ENCODE assay signal across 23 cellular contexts in genomic region chr2:207341114-207341750, GRCh38.
"Had no signal": no experiment of that assay in that cellular context is flagged by ENCODE, and none has a peak within 500 bp of the region (broad histone marks: within the 10 kb centered on the region; RNA-seq: fewer than 3 reads in every experiment).

No MANE protein-coding gene starts in this region.

- DNase-seq: activated B cell treated with CpG ODN at 0.5 μM for 24 hours; activated CD4-positive, alpha-beta T cell treated with anti-CD3 and anti-CD28 coated beads for 36 hours; activated CD4-positive, alpha-beta T cell treated with anti-CD3 and anti-CD28 coated beads, Interleukin-2, amount 50 U/mL, for 4 hours; activated CD8-positive, alpha-beta memory T cell treated with anti-CD3 and anti-CD28 coated beads for 24 hours; activated CD8-positive, alpha-beta memory T cell treated with anti-CD3 and anti-CD28 coated beads, Interleukin-2, amount 50 U/mL, for 4 hours; activated naive CD8-positive, alpha-beta T cell treated with anti-CD3 and anti-CD28 coated beads, Interleukin-2, amount 10 ng/mL, durations not matched to agents 7 days and 5 days; activated T-cell treated with anti-CD3 and anti-CD28 coated beads, Interleukin-2, amount 50 U/mL, for 4 hours; amniotic stem cell; cerebellar nuclear complex; gastrocnemius medialis; head of caudate nucleus; nucleus accumbens; right lobe of liver; stimulated activated CD4-positive, alpha-beta T cell treated with anti-CD3 and anti-CD28 coated beads, Interleukin-1b, Interleukin-23, amount 100 ng/mL, for 48 hours; substantia nigra; T1000; thyroid gland; upper lobe of right lung had no signal

- H3K4me3 ChIP-seq: coronary artery, esophagus muscularis mucosa, gastrocnemius medialis, right lobe of liver, skin epidermis, thyroid gland, upper lobe of right lung had no signal

- ATAC-seq: activated CD4-positive, alpha-beta T cell treated with anti-CD3 and anti-CD28 coated beads for 36 hours; activated T-cell treated with anti-CD3 and anti-CD28 coated beads, Interleukin-2, amount 50 U/mL, for 4 hours; gastrocnemius medialis; natural killer cell treated with Interleukin-12 subunit alpha and Interleukin-12 subunit beta and Interleukin-15 and Interleukin-18, amount 100 ng/mL, for 72 hours had no signal

- H3K27ac ChIP-seq: coronary artery, esophagus muscularis mucosa, gastrocnemius medialis, parathyroid adenoma, right lobe of liver, skin epidermis, thyroid gland, upper lobe of right lung had no signal

- H3K27me3 ChIP-seq: esophagus muscularis mucosa, gastrocnemius medialis, right lobe of liver, thyroid gland, upper lobe of right lung had no signal

- H3K9me3 ChIP-seq: esophagus muscularis mucosa, gastrocnemius medialis, right lobe of liver, thyroid gland, upper lobe of right lung had no signal

- H2AFZ ChIP-seq: parathyroid adenoma had no signal

- H3K4me1 ChIP-seq: gastrocnemius medialis, parathyroid adenoma, right lobe of liver, thyroid gland had no signal

- H3K79me2 ChIP-seq: parathyroid adenoma had no signal

- H3K36me3 ChIP-seq: esophagus muscularis mucosa, gastrocnemius medialis, right lobe of liver, thyroid gland, upper lobe of right lung had no signal

- H3K9ac ChIP-seq: parathyroid adenoma had no signal
